In the genomic region with DNA sequence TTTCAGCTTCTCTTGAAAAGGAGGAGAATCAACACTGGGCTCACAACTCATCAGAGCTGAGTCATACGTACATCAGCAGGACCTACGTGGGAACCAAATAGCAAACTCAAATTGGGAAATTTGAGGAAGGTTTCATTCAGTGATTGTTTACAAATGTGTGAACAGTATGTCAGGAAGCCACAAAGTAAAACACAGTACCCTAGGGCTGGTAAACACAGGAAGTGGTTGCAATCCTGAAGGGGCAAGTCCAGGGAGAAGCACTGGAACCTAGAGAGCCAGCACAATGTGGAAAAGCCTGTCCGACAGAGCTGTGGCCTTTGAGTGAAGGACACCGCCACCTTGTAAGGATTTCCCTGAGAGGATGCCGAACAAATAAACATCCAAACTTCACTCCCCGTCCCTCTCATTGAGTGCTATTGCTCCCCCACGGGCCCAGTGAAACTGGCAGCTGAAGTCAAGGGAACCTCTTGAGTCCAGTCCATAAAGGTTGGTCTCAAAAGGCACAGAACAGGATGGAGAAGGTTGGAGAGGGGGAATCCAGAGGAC, we compare ENCODE assay signal across 1 cellular context.
TF ChIP-seq lines count a peak whose summit lies in the region.

No MANE protein-coding gene starts in this region.

TF ChIP-seq in HepG2, 621 proteins besides CTCF, POLR2A, EP300 and RAD21 (continued from another document):
- TF ChIP-seq, protein P1, sequence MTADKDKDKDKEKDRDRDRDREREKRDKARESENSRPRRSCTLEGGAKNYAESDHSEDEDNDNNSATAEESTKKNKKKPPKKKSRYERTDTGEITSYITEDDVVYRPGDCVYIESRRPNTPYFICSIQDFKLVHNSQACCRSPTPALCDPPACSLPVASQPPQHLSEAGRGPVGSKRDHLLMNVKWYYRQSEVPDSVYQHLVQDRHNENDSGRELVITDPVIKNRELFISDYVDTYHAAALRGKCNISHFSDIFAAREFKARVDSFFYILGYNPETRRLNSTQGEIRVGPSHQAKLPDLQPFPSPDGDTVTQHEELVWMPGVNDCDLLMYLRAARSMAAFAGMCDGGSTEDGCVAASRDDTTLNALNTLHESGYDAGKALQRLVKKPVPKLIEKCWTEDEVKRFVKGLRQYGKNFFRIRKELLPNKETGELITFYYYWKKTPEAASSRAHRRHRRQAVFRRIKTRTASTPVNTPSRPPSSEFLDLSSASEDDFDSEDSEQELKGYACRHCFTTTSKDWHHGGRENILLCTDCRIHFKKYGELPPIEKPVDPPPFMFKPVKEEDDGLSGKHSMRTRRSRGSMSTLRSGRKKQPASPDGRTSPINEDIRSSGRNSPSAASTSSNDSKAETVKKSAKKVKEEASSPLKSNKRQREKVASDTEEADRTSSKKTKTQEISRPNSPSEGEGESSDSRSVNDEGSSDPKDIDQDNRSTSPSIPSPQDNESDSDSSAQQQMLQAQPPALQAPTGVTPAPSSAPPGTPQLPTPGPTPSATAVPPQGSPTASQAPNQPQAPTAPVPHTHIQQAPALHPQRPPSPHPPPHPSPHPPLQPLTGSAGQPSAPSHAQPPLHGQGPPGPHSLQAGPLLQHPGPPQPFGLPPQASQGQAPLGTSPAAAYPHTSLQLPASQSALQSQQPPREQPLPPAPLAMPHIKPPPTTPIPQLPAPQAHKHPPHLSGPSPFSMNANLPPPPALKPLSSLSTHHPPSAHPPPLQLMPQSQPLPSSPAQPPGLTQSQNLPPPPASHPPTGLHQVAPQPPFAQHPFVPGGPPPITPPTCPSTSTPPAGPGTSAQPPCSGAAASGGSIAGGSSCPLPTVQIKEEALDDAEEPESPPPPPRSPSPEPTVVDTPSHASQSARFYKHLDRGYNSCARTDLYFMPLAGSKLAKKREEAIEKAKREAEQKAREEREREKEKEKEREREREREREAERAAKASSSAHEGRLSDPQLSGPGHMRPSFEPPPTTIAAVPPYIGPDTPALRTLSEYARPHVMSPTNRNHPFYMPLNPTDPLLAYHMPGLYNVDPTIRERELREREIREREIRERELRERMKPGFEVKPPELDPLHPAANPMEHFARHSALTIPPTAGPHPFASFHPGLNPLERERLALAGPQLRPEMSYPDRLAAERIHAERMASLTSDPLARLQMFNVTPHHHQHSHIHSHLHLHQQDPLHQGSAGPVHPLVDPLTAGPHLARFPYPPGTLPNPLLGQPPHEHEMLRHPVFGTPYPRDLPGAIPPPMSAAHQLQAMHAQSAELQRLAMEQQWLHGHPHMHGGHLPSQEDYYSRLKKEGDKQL (CRISPR knock-in tag; IDR thresholded peaks at IDR 0.05; ENCODE audit: low read depth) = 0 out of 2 replicates have a peak, but pooled peaks have one; percentile 29
- TF ChIP-seq ZNF781 (CRISPR knock-in tag; IDR thresholded peaks at IDR 0.05; ENCODE audit: borderline replicate concordance, not compliant biosample characterization) (no peak), NFE2L2 (IDR thresholded peaks at IDR 0.05; ENCODE audit: low read length) (peak; percentile 60), ETV5 (CRISPR knock-in tag; IDR thresholded peaks at IDR 0.05; ENCODE audit: borderline replicate concordance) (peak; percentile 91; the same call in 1 of the 2 replicates), ZNF788 (CRISPR knock-in tag; IDR thresholded peaks at IDR 0.05; ENCODE audit: borderline replicate concordance) (no peak), FOXP1 (IDR thresholded peaks at IDR 0.05) (peak; percentile 84), FOXP1 (CRISPR knock-in tag; IDR thresholded peaks at IDR 0.05) (peak; percentile 98), ZNF383 (CRISPR knock-in tag; IDR thresholded peaks at IDR 0.05; ENCODE audit: borderline replicate concordance) (no peak), MAFF (IDR thresholded peaks at IDR 0.05; ENCODE audit: low read depth, low read length) (0 out of 2 replicates have a peak, but pooled peaks have one; percentile 33), RBAK (CRISPR knock-in tag; IDR thresholded peaks at IDR 0.05) (no peak), NCOA2 (CRISPR knock-in tag; IDR thresholded peaks at IDR 0.05) (peak; percentile 66), POGZ (CRISPR knock-in tag; IDR thresholded peaks at IDR 0.05) (peak; percentile 75), SOX5 (CRISPR knock-in tag; IDR thresholded peaks at IDR 0.05; ENCODE audit: borderline replicate concordance) (peak; percentile 77; the same call in 1 of the 2 replicates), THAP11 (CRISPR knock-in tag; IDR thresholded peaks at IDR 0.05) (0 out of 2 replicates have a peak, but pooled peaks have one; percentile 45), TCF7 (IDR thresholded peaks at IDR 0.05; ENCODE audit: low read depth) (0 out of 2 replicates have a peak, but pooled peaks have one; percentile 5), ZNF367 (CRISPR knock-in tag; IDR thresholded peaks at IDR 0.05; ENCODE audit: borderline replicate concordance) (no peak), ZSCAN30 (CRISPR knock-in tag; IDR thresholded peaks at IDR 0.05) (no peak), TBX2 (CRISPR knock-in tag; IDR thresholded peaks at IDR 0.05; ENCODE audit: borderline replicate concordance) (peak; percentile 17; the same call in 1 of the 2 replicates), ZNF292 (CRISPR knock-in tag; IDR thresholded peaks at IDR 0.05; ENCODE audit: borderline replicate concordance, low read depth) (peak; percentile 32; the same call in 1 of the 2 replicates), NR2F6 (IDR thresholded peaks at IDR 0.05) (peak; percentile 60), NR2F6 (CRISPR knock-in tag; IDR thresholded peaks at IDR 0.05) (peak; percentile 51; the same call in 1 of the 2 replicates), NR2C2 (CRISPR knock-in tag; IDR thresholded peaks at IDR 0.05; ENCODE audit: borderline replicate concordance) (peak; percentile 25; the same call in 1 of the 2 replicates), TGIF2 (CRISPR knock-in tag; IDR thresholded peaks at IDR 0.05) (0 out of 2 replicates have a peak, but pooled peaks have one; percentile 74), SP5 (CRISPR knock-in tag; IDR thresholded peaks at IDR 0.05; ENCODE audit: borderline replicate concordance, low read depth) (0 out of 2 replicates have a peak, but pooled peaks have one; percentile 12), ZNF782 (CRISPR knock-in tag; IDR thresholded peaks at IDR 0.05; ENCODE audit: borderline replicate concordance) (no peak), ZNF138 (CRISPR knock-in tag; IDR thresholded peaks at IDR 0.05; ENCODE audit: low read depth) (no peak), NFATC3 (CRISPR knock-in tag; IDR thresholded peaks at IDR 0.05) (no peak), ZNF891 (CRISPR knock-in tag; IDR thresholded peaks at IDR 0.05) (no peak)
- TF ChIP-seq, protein P2, sequence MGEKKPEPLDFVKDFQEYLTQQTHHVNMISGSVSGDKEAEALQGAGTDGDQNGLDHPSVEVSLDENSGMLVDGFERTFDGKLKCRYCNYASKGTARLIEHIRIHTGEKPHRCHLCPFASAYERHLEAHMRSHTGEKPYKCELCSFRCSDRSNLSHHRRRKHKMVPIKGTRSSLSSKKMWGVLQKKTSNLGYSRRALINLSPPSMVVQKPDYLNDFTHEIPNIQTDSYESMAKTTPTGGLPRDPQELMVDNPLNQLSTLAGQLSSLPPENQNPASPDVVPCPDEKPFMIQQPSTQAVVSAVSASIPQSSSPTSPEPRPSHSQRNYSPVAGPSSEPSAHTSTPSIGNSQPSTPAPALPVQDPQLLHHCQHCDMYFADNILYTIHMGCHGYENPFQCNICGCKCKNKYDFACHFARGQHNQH (CRISPR knock-in tag; IDR thresholded peaks at IDR 0.05) = 0 out of 2 replicates have a peak, but pooled peaks have one; percentile 49
- TF ChIP-seq, protein P3, sequence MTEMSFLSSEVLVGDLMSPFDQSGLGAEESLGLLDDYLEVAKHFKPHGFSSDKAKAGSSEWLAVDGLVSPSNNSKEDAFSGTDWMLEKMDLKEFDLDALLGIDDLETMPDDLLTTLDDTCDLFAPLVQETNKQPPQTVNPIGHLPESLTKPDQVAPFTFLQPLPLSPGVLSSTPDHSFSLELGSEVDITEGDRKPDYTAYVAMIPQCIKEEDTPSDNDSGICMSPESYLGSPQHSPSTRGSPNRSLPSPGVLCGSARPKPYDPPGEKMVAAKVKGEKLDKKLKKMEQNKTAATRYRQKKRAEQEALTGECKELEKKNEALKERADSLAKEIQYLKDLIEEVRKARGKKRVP (CRISPR knock-in tag; IDR thresholded peaks at IDR 0.05) = peak in 1 of 2 experiments; percentile 82; a peak in 2 of 4 replicates
- TF ChIP-seq, protein P4, sequence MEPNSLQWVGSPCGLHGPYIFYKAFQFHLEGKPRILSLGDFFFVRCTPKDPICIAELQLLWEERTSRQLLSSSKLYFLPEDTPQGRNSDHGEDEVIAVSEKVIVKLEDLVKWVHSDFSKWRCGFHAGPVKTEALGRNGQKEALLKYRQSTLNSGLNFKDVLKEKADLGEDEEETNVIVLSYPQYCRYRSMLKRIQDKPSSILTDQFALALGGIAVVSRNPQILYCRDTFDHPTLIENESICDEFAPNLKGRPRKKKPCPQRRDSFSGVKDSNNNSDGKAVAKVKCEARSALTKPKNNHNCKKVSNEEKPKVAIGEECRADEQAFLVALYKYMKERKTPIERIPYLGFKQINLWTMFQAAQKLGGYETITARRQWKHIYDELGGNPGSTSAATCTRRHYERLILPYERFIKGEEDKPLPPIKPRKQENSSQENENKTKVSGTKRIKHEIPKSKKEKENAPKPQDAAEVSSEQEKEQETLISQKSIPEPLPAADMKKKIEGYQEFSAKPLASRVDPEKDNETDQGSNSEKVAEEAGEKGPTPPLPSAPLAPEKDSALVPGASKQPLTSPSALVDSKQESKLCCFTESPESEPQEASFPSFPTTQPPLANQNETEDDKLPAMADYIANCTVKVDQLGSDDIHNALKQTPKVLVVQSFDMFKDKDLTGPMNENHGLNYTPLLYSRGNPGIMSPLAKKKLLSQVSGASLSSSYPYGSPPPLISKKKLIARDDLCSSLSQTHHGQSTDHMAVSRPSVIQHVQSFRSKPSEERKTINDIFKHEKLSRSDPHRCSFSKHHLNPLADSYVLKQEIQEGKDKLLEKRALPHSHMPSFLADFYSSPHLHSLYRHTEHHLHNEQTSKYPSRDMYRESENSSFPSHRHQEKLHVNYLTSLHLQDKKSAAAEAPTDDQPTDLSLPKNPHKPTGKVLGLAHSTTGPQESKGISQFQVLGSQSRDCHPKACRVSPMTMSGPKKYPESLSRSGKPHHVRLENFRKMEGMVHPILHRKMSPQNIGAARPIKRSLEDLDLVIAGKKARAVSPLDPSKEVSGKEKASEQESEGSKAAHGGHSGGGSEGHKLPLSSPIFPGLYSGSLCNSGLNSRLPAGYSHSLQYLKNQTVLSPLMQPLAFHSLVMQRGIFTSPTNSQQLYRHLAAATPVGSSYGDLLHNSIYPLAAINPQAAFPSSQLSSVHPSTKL (CRISPR knock-in tag; IDR thresholded peaks at IDR 0.05) = peak; percentile 89
- TF ChIP-seq, protein P5, sequence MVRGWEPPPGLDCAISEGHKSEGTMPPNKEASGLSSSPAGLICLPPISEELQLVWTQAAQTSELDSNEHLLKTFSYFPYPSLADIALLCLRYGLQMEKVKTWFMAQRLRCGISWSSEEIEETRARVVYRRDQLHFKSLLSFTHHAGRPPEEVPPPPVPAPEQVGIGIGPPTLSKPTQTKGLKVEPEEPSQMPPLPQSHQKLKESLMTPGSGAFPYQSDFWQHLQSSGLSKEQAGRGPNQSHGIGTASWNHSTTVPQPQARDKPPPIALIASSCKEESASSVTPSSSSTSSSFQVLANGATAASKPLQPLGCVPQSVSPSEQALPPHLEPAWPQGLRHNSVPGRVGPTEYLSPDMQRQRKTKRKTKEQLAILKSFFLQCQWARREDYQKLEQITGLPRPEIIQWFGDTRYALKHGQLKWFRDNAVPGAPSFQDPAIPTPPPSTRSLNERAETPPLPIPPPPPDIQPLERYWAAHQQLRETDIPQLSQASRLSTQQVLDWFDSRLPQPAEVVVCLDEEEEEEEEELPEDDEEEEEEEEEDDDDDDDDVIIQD (CRISPR knock-in tag; IDR thresholded peaks at IDR 0.05; ENCODE audit: low read depth) = peak; percentile 84
- TF ChIP-seq, protein P6, sequence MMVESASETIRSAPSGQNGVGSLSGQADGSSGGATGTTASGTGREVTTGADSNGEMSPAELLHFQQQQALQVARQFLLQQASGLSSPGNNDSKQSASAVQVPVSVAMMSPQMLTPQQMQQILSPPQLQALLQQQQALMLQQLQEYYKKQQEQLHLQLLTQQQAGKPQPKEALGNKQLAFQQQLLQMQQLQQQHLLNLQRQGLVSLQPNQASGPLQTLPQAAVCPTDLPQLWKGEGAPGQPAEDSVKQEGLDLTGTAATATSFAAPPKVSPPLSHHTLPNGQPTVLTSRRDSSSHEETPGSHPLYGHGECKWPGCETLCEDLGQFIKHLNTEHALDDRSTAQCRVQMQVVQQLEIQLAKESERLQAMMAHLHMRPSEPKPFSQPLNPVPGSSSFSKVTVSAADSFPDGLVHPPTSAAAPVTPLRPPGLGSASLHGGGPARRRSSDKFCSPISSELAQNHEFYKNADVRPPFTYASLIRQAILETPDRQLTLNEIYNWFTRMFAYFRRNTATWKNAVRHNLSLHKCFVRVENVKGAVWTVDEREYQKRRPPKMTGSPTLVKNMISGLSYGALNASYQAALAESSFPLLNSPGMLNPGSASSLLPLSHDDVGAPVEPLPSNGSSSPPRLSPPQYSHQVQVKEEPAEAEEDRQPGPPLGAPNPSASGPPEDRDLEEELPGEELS (CRISPR knock-in tag; IDR thresholded peaks at IDR 0.05) = peak; percentile 94
- TF ChIP-seq, protein P7, sequence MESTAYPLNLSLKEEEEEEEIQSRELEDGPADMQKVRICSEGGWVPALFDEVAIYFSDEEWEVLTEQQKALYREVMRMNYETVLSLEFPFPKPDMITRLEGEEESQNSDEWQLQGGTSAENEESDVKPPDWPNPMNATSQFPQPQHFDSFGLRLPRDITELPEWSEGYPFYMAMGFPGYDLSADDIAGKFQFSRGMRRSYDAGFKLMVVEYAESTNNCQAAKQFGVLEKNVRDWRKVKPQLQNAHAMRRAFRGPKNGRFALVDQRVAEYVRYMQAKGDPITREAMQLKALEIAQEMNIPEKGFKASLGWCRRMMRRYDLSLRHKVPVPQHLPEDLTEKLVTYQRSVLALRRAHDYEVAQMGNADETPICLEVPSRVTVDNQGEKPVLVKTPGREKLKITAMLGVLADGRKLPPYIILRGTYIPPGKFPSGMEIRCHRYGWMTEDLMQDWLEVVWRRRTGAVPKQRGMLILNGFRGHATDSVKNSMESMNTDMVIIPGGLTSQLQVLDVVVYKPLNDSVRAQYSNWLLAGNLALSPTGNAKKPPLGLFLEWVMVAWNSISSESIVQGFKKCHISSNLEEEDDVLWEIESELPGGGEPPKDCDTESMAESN (CRISPR knock-in tag; conservative IDR thresholded peaks at IDR 0.05) = peak; percentile 51; the same call in 1 of the 2 replicates
- TF ChIP-seq, protein P8, sequence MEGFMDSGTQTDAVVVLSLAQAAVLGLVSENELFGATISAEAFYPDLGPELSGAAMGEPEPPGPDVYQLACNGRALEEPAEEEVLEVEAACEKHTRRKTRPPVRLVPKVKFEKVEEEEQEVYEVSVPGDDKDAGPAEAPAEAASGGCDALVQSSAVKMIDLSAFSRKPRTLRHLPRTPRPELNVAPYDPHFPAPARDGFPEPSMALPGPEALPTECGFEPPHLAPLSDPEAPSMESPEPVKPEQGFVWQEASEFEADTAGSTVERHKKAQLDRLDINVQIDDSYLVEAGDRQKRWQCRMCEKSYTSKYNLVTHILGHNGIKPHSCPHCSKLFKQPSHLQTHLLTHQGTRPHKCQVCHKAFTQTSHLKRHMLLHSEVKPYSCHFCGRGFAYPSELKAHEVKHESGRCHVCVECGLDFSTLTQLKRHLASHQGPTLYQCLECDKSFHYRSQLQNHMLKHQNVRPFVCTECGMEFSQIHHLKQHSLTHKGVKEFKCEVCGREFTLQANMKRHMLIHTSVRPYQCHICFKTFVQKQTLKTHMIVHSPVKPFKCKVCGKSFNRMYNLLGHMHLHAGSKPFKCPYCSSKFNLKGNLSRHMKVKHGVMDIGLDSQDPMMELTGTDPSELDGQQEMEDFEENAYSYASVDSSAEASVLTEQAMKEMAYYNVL (CRISPR knock-in tag; IDR thresholded peaks at IDR 0.05; ENCODE audit: borderline replicate concordance) = peak; percentile 27; the same call in 1 of the 2 replicates
